Comparison of ENCODE assay signal across 1 cellular context in genomic region chr5:141968914-141969608, GRCh38.
TF ChIP-seq lines count a peak whose summit lies in the region.

A gene with protein sequence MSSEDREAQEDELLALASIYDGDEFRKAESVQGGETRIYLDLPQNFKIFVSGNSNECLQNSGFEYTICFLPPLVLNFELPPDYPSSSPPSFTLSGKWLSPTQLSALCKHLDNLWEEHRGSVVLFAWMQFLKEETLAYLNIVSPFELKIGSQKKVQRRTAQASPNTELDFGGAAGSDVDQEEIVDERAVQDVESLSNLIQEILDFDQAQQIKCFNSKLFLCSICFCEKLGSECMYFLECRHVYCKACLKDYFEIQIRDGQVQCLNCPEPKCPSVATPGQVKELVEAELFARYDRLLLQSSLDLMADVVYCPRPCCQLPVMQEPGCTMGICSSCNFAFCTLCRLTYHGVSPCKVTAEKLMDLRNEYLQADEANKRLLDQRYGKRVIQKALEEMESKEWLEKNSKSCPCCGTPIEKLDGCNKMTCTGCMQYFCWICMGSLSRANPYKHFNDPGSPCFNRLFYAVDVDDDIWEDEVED (plus strand): TSS chr5:141969105. CDS start chr5:141973589, 4,484 bp downstream.

TF ChIP-seq in HepG2, 621 proteins besides CTCF, POLR2A, EP300 and RAD21 (continued from another document and continues in another):
- TF ChIP-seq, protein P1, sequence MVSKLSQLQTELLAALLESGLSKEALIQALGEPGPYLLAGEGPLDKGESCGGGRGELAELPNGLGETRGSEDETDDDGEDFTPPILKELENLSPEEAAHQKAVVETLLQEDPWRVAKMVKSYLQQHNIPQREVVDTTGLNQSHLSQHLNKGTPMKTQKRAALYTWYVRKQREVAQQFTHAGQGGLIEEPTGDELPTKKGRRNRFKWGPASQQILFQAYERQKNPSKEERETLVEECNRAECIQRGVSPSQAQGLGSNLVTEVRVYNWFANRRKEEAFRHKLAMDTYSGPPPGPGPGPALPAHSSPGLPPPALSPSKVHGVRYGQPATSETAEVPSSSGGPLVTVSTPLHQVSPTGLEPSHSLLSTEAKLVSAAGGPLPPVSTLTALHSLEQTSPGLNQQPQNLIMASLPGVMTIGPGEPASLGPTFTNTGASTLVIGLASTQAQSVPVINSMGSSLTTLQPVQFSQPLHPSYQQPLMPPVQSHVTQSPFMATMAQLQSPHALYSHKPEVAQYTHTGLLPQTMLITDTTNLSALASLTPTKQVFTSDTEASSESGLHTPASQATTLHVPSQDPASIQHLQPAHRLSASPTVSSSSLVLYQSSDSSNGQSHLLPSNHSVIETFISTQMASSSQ (IDR thresholded peaks at IDR 0.05; ENCODE audit: low read depth), result no peak
- TF ChIP-seq, protein P1 (CRISPR knock-in tag; IDR thresholded peaks at IDR 0.05; ENCODE audit: borderline replicate concordance), result peak; percentile 77
- TF ChIP-seq ELF4 (CRISPR knock-in tag; IDR thresholded peaks at IDR 0.05; ENCODE audit: borderline replicate concordance) (0 out of 2 replicates have a peak, but pooled peaks have one; percentile 73), NCOR1 (IDR thresholded peaks at IDR 0.05; ENCODE audit: borderline replicate concordance, low read length) (no peak), ZHX2 (IDR thresholded peaks at IDR 0.05; ENCODE audit: low read depth) (no peak), ZHX2 (CRISPR knock-in tag; IDR thresholded peaks at IDR 0.05; ENCODE audit: borderline replicate concordance) (0 out of 2 replicates have a peak, but pooled peaks have one; percentile 60), HHEX (CRISPR knock-in tag; IDR thresholded peaks at IDR 0.05) (no peak), MED13 (CRISPR knock-in tag; IDR thresholded peaks at IDR 0.05) (peak; percentile 88; the same call in 1 of the 2 replicates), ZNF616 (CRISPR knock-in tag; IDR thresholded peaks at IDR 0.05; ENCODE audit: low read depth) (no peak), ZFY (CRISPR knock-in tag; IDR thresholded peaks at IDR 0.05) (peak; percentile 100), SIX1 (CRISPR knock-in tag; IDR thresholded peaks at IDR 0.05; ENCODE audit: borderline replicate concordance) (no peak), BCL6 (CRISPR knock-in tag; IDR thresholded peaks at IDR 0.05) (0 out of 2 replicates have a peak, but pooled peaks have one; percentile 52), CEBPB (IDR thresholded peaks at IDR 0.05; ENCODE audit: borderline replicate concordance, low read depth, low read length) (no peak), ERF (CRISPR knock-in tag; IDR thresholded peaks at IDR 0.05) (peak; percentile 82; the same call in 1 of the 2 replicates), NFKB2 (CRISPR knock-in tag; IDR thresholded peaks at IDR 0.05; ENCODE audit: borderline replicate concordance) (peak; percentile 96; the same call in 1 of the 2 replicates), ISL2 (CRISPR knock-in tag; IDR thresholded peaks at IDR 0.05) (peak; percentile 67; the same call in 1 of the 2 replicates), MXD4 (CRISPR knock-in tag; IDR thresholded peaks at IDR 0.05) (0 out of 2 replicates have a peak, but pooled peaks have one; percentile 15), ARID2 (CRISPR knock-in tag; IDR thresholded peaks at IDR 0.05; ENCODE audit: borderline replicate concordance) (no peak), BCLAF1 (IDR thresholded peaks at IDR 0.05) (no peak), NFYB (CRISPR knock-in tag; IDR thresholded peaks at IDR 0.05) (peak; percentile 57; the same call in 1 of the 2 replicates), ZNF781 (CRISPR knock-in tag; IDR thresholded peaks at IDR 0.05; ENCODE audit: borderline replicate concordance, not compliant biosample characterization) (peak; percentile 58), ZNF749 (CRISPR knock-in tag; IDR thresholded peaks at IDR 0.05; ENCODE audit: borderline replicate concordance) (no peak), ZNF143 (CRISPR knock-in tag; IDR thresholded peaks at IDR 0.05) (peak; percentile 24; the same call in 1 of the 2 replicates), TBX2 (CRISPR knock-in tag; IDR thresholded peaks at IDR 0.05; ENCODE audit: borderline replicate concordance) (peak; percentile 88), ZFP1 (CRISPR knock-in tag; IDR thresholded peaks at IDR 0.05) (no peak), SYNCRIP (IDR thresholded peaks at IDR 0.05; ENCODE audit: insufficient read depth, low read depth, low read length) (no peak), NCOA5 (CRISPR knock-in tag; IDR thresholded peaks at IDR 0.05) (no peak), AGO1 (IDR thresholded peaks at IDR 0.05; ENCODE audit: low read depth, low read length, poor library complexity, severe bottlenecking) (peak; percentile 74), NPAS2 (CRISPR knock-in tag; IDR thresholded peaks at IDR 0.05; ENCODE audit: borderline replicate concordance) (no peak), KLF13 (CRISPR knock-in tag; IDR thresholded peaks at IDR 0.05) (0 out of 2 replicates have a peak, but pooled peaks have one; percentile 68)
- TF ChIP-seq, protein P2, sequence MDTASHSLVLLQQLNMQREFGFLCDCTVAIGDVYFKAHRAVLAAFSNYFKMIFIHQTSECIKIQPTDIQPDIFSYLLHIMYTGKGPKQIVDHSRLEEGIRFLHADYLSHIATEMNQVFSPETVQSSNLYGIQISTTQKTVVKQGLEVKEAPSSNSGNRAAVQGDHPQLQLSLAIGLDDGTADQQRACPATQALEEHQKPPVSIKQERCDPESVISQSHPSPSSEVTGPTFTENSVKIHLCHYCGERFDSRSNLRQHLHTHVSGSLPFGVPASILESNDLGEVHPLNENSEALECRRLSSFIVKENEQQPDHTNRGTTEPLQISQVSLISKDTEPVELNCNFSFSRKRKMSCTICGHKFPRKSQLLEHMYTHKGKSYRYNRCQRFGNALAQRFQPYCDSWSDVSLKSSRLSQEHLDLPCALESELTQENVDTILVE (CRISPR knock-in tag; IDR thresholded peaks at IDR 0.05), result 0 out of 2 replicates have a peak, but pooled peaks have one; percentile 69
- TF ChIP-seq, protein P3, sequence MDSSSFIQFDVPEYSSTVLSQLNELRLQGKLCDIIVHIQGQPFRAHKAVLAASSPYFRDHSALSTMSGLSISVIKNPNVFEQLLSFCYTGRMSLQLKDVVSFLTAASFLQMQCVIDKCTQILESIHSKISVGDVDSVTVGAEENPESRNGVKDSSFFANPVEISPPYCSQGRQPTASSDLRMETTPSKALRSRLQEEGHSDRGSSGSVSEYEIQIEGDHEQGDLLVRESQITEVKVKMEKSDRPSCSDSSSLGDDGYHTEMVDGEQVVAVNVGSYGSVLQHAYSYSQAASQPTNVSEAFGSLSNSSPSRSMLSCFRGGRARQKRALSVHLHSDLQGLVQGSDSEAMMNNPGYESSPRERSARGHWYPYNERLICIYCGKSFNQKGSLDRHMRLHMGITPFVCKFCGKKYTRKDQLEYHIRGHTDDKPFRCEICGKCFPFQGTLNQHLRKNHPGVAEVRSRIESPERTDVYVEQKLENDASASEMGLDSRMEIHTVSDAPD (CRISPR knock-in tag; IDR thresholded peaks at IDR 0.05), result peak; percentile 71; the same call in 1 of the 2 replicates
- TF ChIP-seq, protein P4, sequence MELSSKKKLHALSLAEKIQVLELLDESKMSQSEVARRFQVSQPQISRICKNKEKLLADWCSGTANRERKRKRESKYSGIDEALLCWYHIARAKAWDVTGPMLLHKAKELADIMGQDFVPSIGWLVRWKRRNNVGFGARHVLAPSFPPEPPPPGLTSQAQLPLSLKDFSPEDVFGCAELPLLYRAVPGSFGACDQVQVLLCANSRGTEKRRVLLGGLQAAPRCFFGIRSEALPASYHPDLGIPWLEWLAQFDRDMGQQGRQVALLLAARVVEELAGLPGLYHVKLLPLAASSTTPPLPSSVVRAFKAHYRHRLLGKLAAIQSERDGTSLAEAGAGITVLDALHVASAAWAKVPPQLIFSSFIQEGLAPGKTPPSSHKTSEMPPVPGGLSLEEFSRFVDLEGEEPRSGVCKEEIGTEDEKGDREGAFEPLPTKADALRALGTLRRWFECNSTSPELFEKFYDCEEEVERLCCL (CRISPR knock-in tag; IDR thresholded peaks at IDR 0.05; ENCODE audit: borderline replicate concordance), result no peak
- TF ChIP-seq, protein P5, sequence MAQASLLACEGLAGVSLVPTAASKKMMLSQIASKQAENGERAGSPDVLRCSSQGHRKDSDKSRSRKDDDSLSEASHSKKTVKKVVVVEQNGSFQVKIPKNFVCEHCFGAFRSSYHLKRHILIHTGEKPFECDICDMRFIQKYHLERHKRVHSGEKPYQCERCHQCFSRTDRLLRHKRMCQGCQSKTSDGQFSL (CRISPR knock-in tag; IDR thresholded peaks at IDR 0.05), result peak; percentile 71; the same call in 1 of the 2 replicates
- TF ChIP-seq, protein P6, sequence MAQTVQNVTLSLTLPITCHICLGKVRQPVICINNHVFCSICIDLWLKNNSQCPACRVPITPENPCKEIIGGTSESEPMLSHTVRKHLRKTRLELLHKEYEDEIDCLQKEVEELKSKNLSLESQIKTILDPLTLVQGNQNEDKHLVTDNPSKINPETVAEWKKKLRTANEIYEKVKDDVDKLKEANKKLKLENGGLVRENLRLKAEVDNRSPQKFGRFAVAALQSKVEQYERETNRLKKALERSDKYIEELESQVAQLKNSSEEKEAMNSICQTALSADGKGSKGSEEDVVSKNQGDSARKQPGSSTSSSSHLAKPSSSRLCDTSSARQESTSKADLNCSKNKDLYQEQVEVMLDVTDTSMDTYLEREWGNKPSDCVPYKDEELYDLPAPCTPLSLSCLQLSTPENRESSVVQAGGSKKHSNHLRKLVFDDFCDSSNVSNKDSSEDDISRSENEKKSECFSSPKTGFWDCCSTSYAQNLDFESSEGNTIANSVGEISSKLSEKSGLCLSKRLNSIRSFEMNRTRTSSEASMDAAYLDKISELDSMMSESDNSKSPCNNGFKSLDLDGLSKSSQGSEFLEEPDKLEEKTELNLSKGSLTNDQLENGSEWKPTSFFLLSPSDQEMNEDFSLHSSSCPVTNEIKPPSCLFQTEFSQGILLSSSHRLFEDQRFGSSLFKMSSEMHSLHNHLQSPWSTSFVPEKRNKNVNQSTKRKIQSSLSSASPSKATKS (CRISPR knock-in tag; IDR thresholded peaks at IDR 0.05), result no peak
